Comparison of ENCODE assay signal across 10 cellular contexts in the genomic region with DNA sequence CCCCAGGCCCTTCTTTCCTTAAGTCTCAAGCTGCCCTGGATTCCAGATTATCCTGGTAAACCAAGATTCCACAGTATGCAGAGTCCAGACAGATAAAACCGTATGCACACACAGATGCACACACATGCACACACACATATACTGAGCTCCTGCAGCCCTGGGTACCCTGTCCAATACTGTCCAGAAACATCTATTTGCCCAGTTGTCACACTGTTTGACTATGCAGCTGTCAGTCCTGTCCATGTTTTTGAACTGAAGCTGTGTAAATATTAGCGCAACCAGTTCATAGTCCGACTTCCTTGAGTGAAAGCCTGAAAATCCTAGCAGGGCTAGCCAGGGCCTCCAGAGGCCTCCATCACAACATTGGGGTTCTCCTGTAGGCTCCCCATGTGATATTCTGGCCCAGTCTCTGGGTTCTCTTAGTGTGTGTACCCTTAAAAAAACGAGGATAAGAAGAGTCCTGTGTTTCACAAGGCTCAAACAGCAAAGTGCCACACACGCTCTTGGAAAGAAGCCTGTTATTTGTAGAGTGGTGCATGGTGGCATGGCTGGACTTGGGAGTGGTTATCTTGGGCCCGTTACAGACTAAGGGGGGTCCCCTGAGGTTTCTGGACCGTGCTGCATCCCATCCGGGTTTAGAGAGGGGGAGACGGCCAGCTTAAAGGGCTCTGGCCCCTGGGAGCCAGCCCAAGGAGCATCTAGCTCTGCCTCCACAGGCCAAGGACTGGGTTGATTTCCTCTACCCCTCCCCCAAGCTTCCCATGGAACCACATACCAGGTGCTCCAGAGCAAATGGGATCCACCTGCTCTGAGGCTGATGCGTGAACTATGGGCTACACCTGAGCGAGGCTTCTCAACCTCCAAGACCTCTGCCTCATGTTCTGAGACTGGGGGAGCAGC.
DNase-seq lines count a peak whose midpoint lies in the region; ATAC-seq lines count a peak whose summit lies in the region.
"Had no signal": no experiment of that assay in that cellular context is flagged by ENCODE, and none has a peak within 500 bp of the region (broad histone marks: within the 10 kb centered on the region; RNA-seq: fewer than 3 reads in every experiment).

No MANE protein-coding gene starts in this region.

- ATAC-seq in GM19328 (IDR thresholded peaks at IDR 0.05; ENCODE audit: unreplicated experiment), result no peak
- no peak for ATAC-seq in GM21786 (IDR thresholded peaks at IDR 0.05; ENCODE audit: unreplicated experiment)
- no peak for ATAC-seq in HG02763 (IDR thresholded peaks at IDR 0.05; ENCODE audit: unreplicated experiment)
- ATAC-seq: activated CD8-positive, alpha-beta memory T cell treated with anti-CD3 and anti-CD28 coated beads, Interleukin-2, amount 10 ng/mL, durations not matched to agents 7 days and 5 days had no signal

- H3K9ac ChIP-seq in mucosa of rectum (ENCODE audit: low read depth in 1 of 2, low read length in 2 of 2), result peak overlapping the region in 1 of 2 donors; percentile 17

- peaks cover 82% of the 10 kb centered on the region for H3K4me1 Mint-ChIP-seq in activated naive CD8-positive, alpha-beta T cell (ENCODE audit: low read depth)
- H3K4me1 Mint-ChIP-seq in activated naive CD8-positive, alpha-beta T cell treated with anti-CD3 and anti-CD28 coated beads for 36 hours, result peaks cover 73% of the 10 kb centered on the region

- H3K27me3 ChIP-seq in mucosa of rectum (ENCODE audit: control insufficient read depth in 2 of 2, insufficient read depth in 2 of 2, low read length in 2 of 2), result no peaks in the 10 kb centered on the region

- peak overlapping the region in 1 of 2 donors; percentile 5 for H3K4me3 ChIP-seq in mucosa of rectum (ENCODE audit: low read length in 2 of 2)
- no peak overlapping the region for H3K4me3 ChIP-seq in urinary bladder (ENCODE audit: low read depth, low read length)

- peak overlapping the region; percentile 86 for H3K4me3 Mint-ChIP-seq in activated naive CD8-positive, alpha-beta T cell
- H3K4me3 Mint-ChIP-seq in activated naive CD8-positive, alpha-beta T cell treated with anti-CD3 and anti-CD28 coated beads for 36 hours, result no peak overlapping the region
- H3K4me3 Mint-ChIP-seq: activated CD8-positive, alpha-beta memory T cell treated with anti-CD3 and anti-CD28 coated beads, Interleukin-2, amount 10 ng/mL, durations not matched to agents 7 days and 5 days had no signal

- in situ Hi-C loops in T47D (cut with HindIII; ENCODE audit: low pct_unique_long_range_greater_than_20kb, low sequenced_read_pairs), result no loop called here

- H3K36me3 ChIP-seq in mucosa of rectum (ENCODE audit: control insufficient read depth in 2 of 2, insufficient read depth in 2 of 2, low read length in 2 of 2) (peaks cover 0 to 2% of the 10 kb centered on the region in 2 donors), urinary bladder (ENCODE audit: insufficient read depth) (no peaks in the 10 kb centered on the region)

- no peak overlapping the region for H3K27ac Mint-ChIP-seq in activated naive CD8-positive, alpha-beta T cell
- no peak overlapping the region for H3K27ac Mint-ChIP-seq in activated naive CD8-positive, alpha-beta T cell treated with anti-CD3 and anti-CD28 coated beads for 36 hours

- H3K27me3 Mint-ChIP-seq in activated naive CD8-positive, alpha-beta T cell, result no peaks in the 10 kb centered on the region
- H3K27me3 Mint-ChIP-seq in activated naive CD8-positive, alpha-beta T cell treated with anti-CD3 and anti-CD28 coated beads for 36 hours, result no peaks in the 10 kb centered on the region
- H3K27me3 Mint-ChIP-seq: activated CD8-positive, alpha-beta memory T cell treated with anti-CD3 and anti-CD28 coated beads, Interleukin-2, amount 10 ng/mL, durations not matched to agents 7 days and 5 days had no signal

- no peaks in the 10 kb centered on the region for H3K36me3 Mint-ChIP-seq in activated naive CD8-positive, alpha-beta T cell
- H3K36me3 Mint-ChIP-seq in activated naive CD8-positive, alpha-beta T cell treated with anti-CD3 and anti-CD28 coated beads for 36 hours, result peaks cover 1% of the 10 kb centered on the region

- no peaks in the 10 kb centered on the region for H3K9me3 Mint-ChIP-seq in activated naive CD8-positive, alpha-beta T cell (ENCODE audit: low read depth)
- no peaks in the 10 kb centered on the region for H3K9me3 Mint-ChIP-seq in activated naive CD8-positive, alpha-beta T cell treated with anti-CD3 and anti-CD28 coated beads for 36 hours

- H3K27ac ChIP-seq in mucosa of rectum (ENCODE audit: low read depth in 2 of 2, low read length in 2 of 2), result peak overlapping the region; percentile 43 to 53
- H3K27ac ChIP-seq in urinary bladder (ENCODE audit: low read depth), result peak overlapping the region; percentile 24

- WGBS in urinary bladder, result 74% methylated on average over 11 of the region's 11 CpGs

- DNase-seq in activated naive CD8-positive, alpha-beta T cell treated with anti-CD3 and anti-CD28 coated beads for 36 hours, result no peak
- peak; percentile 90 to 91 for DNase-seq in T47D (ENCODE audit: low read depth in 1 of 2, low spot score in 1 of 2)
- DNase-seq: activated CD8-positive, alpha-beta memory T cell treated with anti-CD3 and anti-CD28 coated beads, Interleukin-2, amount 10 ng/mL, durations not matched to agents 7 days and 5 days; stimulated activated CD4-positive, alpha-beta T cell treated with anti-CD3 and anti-CD28 coated beads, Interleukin-15, amount 100 ng/mL, for 24 hours had no signal

- H3K4me1 ChIP-seq in mucosa of rectum (ENCODE audit: control insufficient read depth in 2 of 2, insufficient read depth in 2 of 2, low read length in 2 of 2), result peaks cover 55 to 59% of the 10 kb centered on the region in 2 donors
- H3K4me1 ChIP-seq in urinary bladder (ENCODE audit: insufficient read depth), result no peaks in the 10 kb centered on the region

- no peaks in the 10 kb centered on the region for H3K9me3 ChIP-seq in mucosa of rectum (ENCODE audit: control insufficient read depth in 2 of 2, low read length in 2 of 2)
